In the genomic region with DNA sequence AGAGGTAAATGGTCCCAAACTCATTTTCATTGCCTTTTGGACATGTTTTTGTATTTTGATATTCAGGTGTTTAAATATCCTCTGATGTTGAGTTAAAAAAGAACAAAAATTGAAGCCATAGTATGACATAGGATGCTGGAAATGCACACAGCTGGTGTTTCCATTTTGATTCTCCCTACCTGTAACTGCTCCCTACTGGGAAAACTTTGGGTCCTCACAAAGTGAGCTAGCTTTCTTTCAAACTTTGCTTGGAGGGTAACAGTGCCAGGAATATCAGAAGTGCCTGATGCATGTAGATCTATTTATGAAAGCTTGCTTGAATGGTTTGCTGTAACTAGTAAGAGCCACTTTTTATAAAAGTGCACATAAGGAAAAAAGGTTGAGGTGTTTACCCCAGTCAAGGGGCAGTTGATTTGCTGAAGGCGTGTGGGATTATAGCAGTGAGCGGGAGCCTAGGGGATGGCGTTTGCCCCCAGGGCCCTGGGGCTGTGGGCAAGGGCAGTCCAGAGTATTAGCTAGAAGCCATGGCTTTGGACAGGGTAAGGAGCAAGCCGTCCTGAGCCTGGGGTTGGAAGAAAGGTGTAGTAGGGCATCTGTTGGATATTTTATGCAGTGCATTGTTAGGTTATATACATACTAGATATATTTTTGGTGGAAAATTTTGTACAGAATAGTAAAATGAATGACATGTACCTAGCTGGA, we compare ENCODE assay signal across 1 cellular context.
TF ChIP-seq lines count a peak whose summit lies in the region.

No MANE protein-coding gene starts in this region.

TF ChIP-seq in GM12878, 131 proteins besides CTCF, POLR2A, EP300 and RAD21:
- TF ChIP-seq YY1 (IDR thresholded peaks at IDR 0.05; ENCODE audit: low read depth, low read length) (no peak), EED (IDR thresholded peaks at IDR 0.05; ENCODE audit: low read depth) (no peak), BACH1 (IDR thresholded peaks at IDR 0.05; ENCODE audit: borderline replicate concordance) (no peak), BHLHE40 (IDR thresholded peaks at IDR 0.05; ENCODE audit: borderline replicate concordance in 1 of 2, low read depth in 2 of 2, low read length in 1 of 2) (no peak), SRF (IDR thresholded peaks at IDR 0.05; ENCODE audit: low read depth in 2 of 2, low read length in 2 of 2) (no peak), IKZF2 (IDR thresholded peaks at IDR 0.05) (no peak), CEBPB (IDR thresholded peaks at IDR 0.05; ENCODE audit: borderline replicate concordance in 1 of 2, low read depth in 2 of 2, low read length in 2 of 2) (no peak), ATF7 (IDR thresholded peaks at IDR 0.05; ENCODE audit: low read depth) (no peak), CBX3 (IDR thresholded peaks at IDR 0.05; ENCODE audit: borderline replicate concordance, low read depth) (no peak), RUNX3 (IDR thresholded peaks at IDR 0.05; ENCODE audit: low read length) (no peak), KDM1A (IDR thresholded peaks at IDR 0.05; ENCODE audit: borderline replicate concordance) (no peak), SMAD1 (IDR thresholded peaks at IDR 0.05; ENCODE audit: low read depth, partially characterized antibody) (no peak), HDGF (IDR thresholded peaks at IDR 0.05) (no peak)
- TF ChIP-seq, protein P1, sequence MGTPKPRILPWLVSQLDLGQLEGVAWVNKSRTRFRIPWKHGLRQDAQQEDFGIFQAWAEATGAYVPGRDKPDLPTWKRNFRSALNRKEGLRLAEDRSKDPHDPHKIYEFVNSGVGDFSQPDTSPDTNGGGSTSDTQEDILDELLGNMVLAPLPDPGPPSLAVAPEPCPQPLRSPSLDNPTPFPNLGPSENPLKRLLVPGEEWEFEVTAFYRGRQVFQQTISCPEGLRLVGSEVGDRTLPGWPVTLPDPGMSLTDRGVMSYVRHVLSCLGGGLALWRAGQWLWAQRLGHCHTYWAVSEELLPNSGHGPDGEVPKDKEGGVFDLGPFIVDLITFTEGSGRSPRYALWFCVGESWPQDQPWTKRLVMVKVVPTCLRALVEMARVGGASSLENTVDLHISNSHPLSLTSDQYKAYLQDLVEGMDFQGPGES (IDR thresholded peaks at IDR 0.05), result no peak
- TF ChIP-seq, protein P2, sequence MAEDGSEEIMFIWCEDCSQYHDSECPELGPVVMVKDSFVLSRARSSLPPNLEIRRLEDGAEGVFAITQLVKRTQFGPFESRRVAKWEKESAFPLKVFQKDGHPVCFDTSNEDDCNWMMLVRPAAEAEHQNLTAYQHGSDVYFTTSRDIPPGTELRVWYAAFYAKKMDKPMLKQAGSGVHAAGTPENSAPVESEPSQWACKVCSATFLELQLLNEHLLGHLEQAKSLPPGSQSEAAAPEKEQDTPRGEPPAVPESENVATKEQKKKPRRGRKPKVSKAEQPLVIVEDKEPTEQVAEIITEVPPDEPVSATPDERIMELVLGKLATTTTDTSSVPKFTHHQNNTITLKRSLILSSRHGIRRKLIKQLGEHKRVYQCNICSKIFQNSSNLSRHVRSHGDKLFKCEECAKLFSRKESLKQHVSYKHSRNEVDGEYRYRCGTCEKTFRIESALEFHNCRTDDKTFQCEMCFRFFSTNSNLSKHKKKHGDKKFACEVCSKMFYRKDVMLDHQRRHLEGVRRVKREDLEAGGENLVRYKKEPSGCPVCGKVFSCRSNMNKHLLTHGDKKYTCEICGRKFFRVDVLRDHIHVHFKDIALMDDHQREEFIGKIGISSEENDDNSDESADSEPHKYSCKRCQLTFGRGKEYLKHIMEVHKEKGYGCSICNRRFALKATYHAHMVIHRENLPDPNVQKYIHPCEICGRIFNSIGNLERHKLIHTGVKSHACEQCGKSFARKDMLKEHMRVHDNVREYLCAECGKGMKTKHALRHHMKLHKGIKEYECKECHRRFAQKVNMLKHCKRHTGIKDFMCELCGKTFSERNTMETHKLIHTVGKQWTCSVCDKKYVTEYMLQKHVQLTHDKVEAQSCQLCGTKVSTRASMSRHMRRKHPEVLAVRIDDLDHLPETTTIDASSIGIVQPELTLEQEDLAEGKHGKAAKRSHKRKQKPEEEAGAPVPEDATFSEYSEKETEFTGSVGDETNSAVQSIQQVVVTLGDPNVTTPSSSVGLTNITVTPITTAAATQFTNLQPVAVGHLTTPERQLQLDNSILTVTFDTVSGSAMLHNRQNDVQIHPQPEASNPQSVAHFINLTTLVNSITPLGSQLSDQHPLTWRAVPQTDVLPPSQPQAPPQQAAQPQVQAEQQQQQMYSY (CRISPR knock-in tag; IDR thresholded peaks at IDR 0.05), result no peak
TF ChIP-seq in GM12878: peak in this region for 0.
